26 cellular contexts compared by ENCODE assay signal in genomic region chr4:162406637-162407370, GRCh38.
"Had no signal": no experiment of that assay in that cellular context is flagged by ENCODE, and none has a peak within 500 bp of the region (broad histone marks: within the 10 kb centered on the region; RNA-seq: fewer than 3 reads in every experiment).

No MANE protein-coding gene starts in this region.

- H3K4me3 ChIP-seq: breast epithelium, coronary artery, esophagus squamous epithelium, gastrocnemius medialis, right lobe of liver, skin epidermis, testis, upper lobe of left lung had no signal

- H3K4me1 ChIP-seq: breast epithelium, esophagus squamous epithelium, gastrocnemius medialis, parathyroid adenoma, right lobe of liver, testis, upper lobe of left lung had no signal

- H3K27ac ChIP-seq: breast epithelium, coronary artery, esophagus squamous epithelium, gastrocnemius medialis, parathyroid adenoma, right lobe of liver, skin epidermis, testis, upper lobe of left lung had no signal

- H3K9me3 ChIP-seq: breast epithelium, esophagus squamous epithelium, gastrocnemius medialis, right lobe of liver, testis had no signal

- H3K27me3 ChIP-seq: breast epithelium, esophagus squamous epithelium, gastrocnemius medialis, right lobe of liver, testis, upper lobe of left lung had no signal

- H3K9me3 Mint-ChIP-seq: activated naive CD4-positive, alpha-beta T cell treated with anti-CD3 and anti-CD28 coated beads for 36 hours; activated naive CD8-positive, alpha-beta T cell treated with anti-CD3 and anti-CD28 coated beads, Interleukin-2, amount 10 ng/mL, durations not matched to agents 7 days and 5 days; endodermal cell; memory B cell; nephron progenitor cell; T-helper 1 cell treated with Interleukin-12 subunit alpha and Interleukin-12 subunit beta and Interleukin-4 antibody, amounts not matched to agents 30 μg/mL and 1 μg/mL, for 36 hours had no signal

- H3K36me3 Mint-ChIP-seq: activated naive CD8-positive, alpha-beta T cell treated with anti-CD3 and anti-CD28 coated beads, Interleukin-2, amount 10 ng/mL, durations not matched to agents 7 days and 5 days; memory B cell; stimulated activated memory B cell treated with anti-CD40 and anti-IgM and Interleukin-4, amounts not matched to agents 10 μg/mL and 1 μg/mL and 100 μg/mL, for 72 hours had no signal

- DNase-seq: activated B cell treated with CpG ODN at 0.5 μM for 24 hours; activated CD4-positive, alpha-beta T cell treated with anti-CD3 and anti-CD28 coated beads for 4 hours; activated CD4-positive, alpha-beta T cell treated with anti-CD3 and anti-CD28 coated beads, Interleukin-2, amount 50 U/mL, for 48 hours; activated CD8-positive, alpha-beta memory T cell treated with anti-CD3 and anti-CD28 coated beads, Interleukin-2, amount 50 U/mL, for 48 hours; activated naive CD4-positive, alpha-beta T cell treated with anti-CD3 and anti-CD28 coated beads for 36 hours; activated naive CD8-positive, alpha-beta T cell treated with anti-CD3 and anti-CD28 coated beads, Interleukin-2, amount 10 ng/mL, durations not matched to agents 7 days and 5 days; activated T-cell treated with anti-CD3 and anti-CD28 coated beads, Interleukin-2, amount 50 U/mL, for 48 hours; amniotic stem cell; endodermal cell; esophagus squamous epithelium; gastrocnemius medialis; nephron progenitor cell; right lobe of liver; stimulated activated CD4-positive, alpha-beta T cell treated with anti-CD3 and anti-CD28 coated beads, Interleukin-15, amount 100 ng/mL, for 24 hours; T1000; testis; upper lobe of left lung had no signal

- FAIRE-seq: islet of Langerhans had no signal

- H3K4me1 Mint-ChIP-seq: activated B cell treated with CpG ODN at 0.5 μM for 24 hours; activated naive CD8-positive, alpha-beta T cell treated with anti-CD3 and anti-CD28 coated beads, Interleukin-2, amount 10 ng/mL, durations not matched to agents 7 days and 5 days; central memory CD8-positive, alpha-beta T cell; endodermal cell; memory B cell; nephron progenitor cell; stimulated activated memory B cell treated with anti-CD40 and anti-IgM and Interleukin-4, amounts not matched to agents 10 μg/mL and 1 μg/mL and 100 μg/mL, for 72 hours had no signal

- H3K36me3 ChIP-seq: breast epithelium, esophagus squamous epithelium, gastrocnemius medialis, right lobe of liver, upper lobe of left lung had no signal

- H3K27me3 Mint-ChIP-seq: activated B cell treated with CpG ODN at 0.5 μM for 24 hours; activated naive CD8-positive, alpha-beta T cell treated with anti-CD3 and anti-CD28 coated beads, Interleukin-2, amount 10 ng/mL, durations not matched to agents 7 days and 5 days; central memory CD8-positive, alpha-beta T cell; memory B cell; stimulated activated memory B cell treated with anti-CD40 and anti-IgM and Interleukin-4, amounts not matched to agents 10 μg/mL and 1 μg/mL and 100 μg/mL, for 72 hours had no signal

- ATAC-seq: gastrocnemius medialis; stimulated activated memory B cell treated with anti-CD40 and anti-IgM and Interleukin-4, amounts not matched to agents 10 μg/mL and 1 μg/mL and 100 μg/mL, for 72 hours had no signal

- H3K4me3 Mint-ChIP-seq: activated B cell treated with CpG ODN at 0.5 μM for 24 hours; activated naive CD4-positive, alpha-beta T cell treated with anti-CD3 and anti-CD28 coated beads for 36 hours; activated naive CD8-positive, alpha-beta T cell treated with anti-CD3 and anti-CD28 coated beads, Interleukin-2, amount 10 ng/mL, durations not matched to agents 7 days and 5 days; central memory CD8-positive, alpha-beta T cell; endodermal cell; memory B cell; nephron progenitor cell; stimulated activated memory B cell treated with anti-CD40 and anti-IgM and Interleukin-4, amounts not matched to agents 10 μg/mL and 1 μg/mL and 100 μg/mL, for 72 hours; T-helper 1 cell treated with Interleukin-12 subunit alpha and Interleukin-12 subunit beta and Interleukin-4 antibody, amounts not matched to agents 30 μg/mL and 1 μg/mL, for 36 hours had no signal

- H3K27ac Mint-ChIP-seq: activated B cell treated with CpG ODN at 0.5 μM for 24 hours; activated naive CD4-positive, alpha-beta T cell treated with anti-CD3 and anti-CD28 coated beads for 36 hours; activated naive CD8-positive, alpha-beta T cell treated with anti-CD3 and anti-CD28 coated beads, Interleukin-2, amount 10 ng/mL, durations not matched to agents 7 days and 5 days; endodermal cell; memory B cell; nephron progenitor cell; stimulated activated memory B cell treated with anti-CD40 and anti-IgM and Interleukin-4, amounts not matched to agents 10 μg/mL and 1 μg/mL and 100 μg/mL, for 72 hours; T-helper 1 cell treated with Interleukin-12 subunit alpha and Interleukin-12 subunit beta and Interleukin-4 antibody, amounts not matched to agents 30 μg/mL and 1 μg/mL, for 36 hours had no signal
